ENCODE assay signal across 9 cellular contexts in genomic region chr9:137198748-137199276, GRCh38. TPM values are rescaled to one million over a fixed set of nuclear protein-coding genes. Genes with fewer than 3 reads are reported as not detected.
DNase-seq lines count a peak whose midpoint lies in the region; ATAC-seq, FAIRE-seq and TF ChIP-seq lines count a peak whose summit lies in the region.
"Had no signal": no experiment of that assay in that cellular context is flagged by ENCODE, and none has a peak within 500 bp of the region (broad histone marks: within the 10 kb centered on the region; RNA-seq: fewer than 3 reads in every experiment).

No MANE protein-coding gene starts in this region.

- H3K27me3 Mint-ChIP-seq in Caco-2 (ENCODE audit: insufficient read depth, unreplicated experiment) (no peaks in the 10 kb centered on the region), endothelial cell (ENCODE audit: unreplicated experiment) (peaks cover 9% of the 10 kb centered on the region)

- peaks cover 40% of the 10 kb centered on the region for H3K79me2 ChIP-seq in PC-3 (ENCODE audit: low read length)

- H3K4me3 ChIP-seq in Caco-2 (ENCODE audit: low read depth, low read length), result peak overlapping the region; percentile 49
- peak overlapping the region; percentile 68 for H3K4me3 ChIP-seq in PC-3 (ENCODE audit: low read length)
- peak overlapping the region; percentile 48 to 80 (median 60) for H3K4me3 ChIP-seq in pancreas
- H3K4me3 ChIP-seq in lower leg skin (ENCODE audit: low read depth, poor library complexity, severe bottlenecking), result no peak overlapping the region

- no peak overlapping the region for H3K9ac ChIP-seq in PC-3 (ENCODE audit: low read length)

- H3K36me3 ChIP-seq in Caco-2 (ENCODE audit: control insufficient read depth, insufficient read depth, low read length), result no peaks in the 10 kb centered on the region
- no peaks in the 10 kb centered on the region for H3K36me3 ChIP-seq in PC-3 (ENCODE audit: low read depth, low read length)
- H3K36me3 ChIP-seq in pancreas, result no peaks in the 10 kb centered on the region

- WGBS in pancreas, 2 donors, result 17 to 22% methylated on average over 15 of the region's 15 CpGs
- WGBS in lower leg skin, 2 donors, result 85 to 86% methylated on average over 10 to 11 of the region's 15 CpGs

- H3K9me2 ChIP-seq in PC-3 (replicated peaks; ENCODE audit: low read length), result no peaks in the 10 kb centered on the region

- no peaks in the 10 kb centered on the region for H3K27me3 ChIP-seq in Caco-2 (replicated peaks; ENCODE audit: control insufficient read depth, insufficient read depth, low read length)
- H3K27me3 ChIP-seq in PC-3 (ENCODE audit: low read length), result no peaks in the 10 kb centered on the region
- no peaks in the 10 kb centered on the region for H3K27me3 ChIP-seq in pancreas

- ATAC-seq in PC-3, result no peak
- ATAC-seq in pancreas, result peak; percentile 2 to 29 (median 11)

- H3F3A ChIP-seq in PC-3 (ENCODE audit: low read length, unreplicated experiment), result no peaks in the 10 kb centered on the region

- peaks cover 20% of the 10 kb centered on the region for H3K36me3 Mint-ChIP-seq in Caco-2 (ENCODE audit: insufficient read depth, unreplicated experiment)
- no peaks in the 10 kb centered on the region for H3K36me3 Mint-ChIP-seq in endothelial cell (ENCODE audit: low read depth, unreplicated experiment)

- H3K4me2 ChIP-seq in PC-3 (ENCODE audit: low read length), result peak overlapping the region; percentile 89

- H3K9me3 Mint-ChIP-seq in Caco-2 (ENCODE audit: unreplicated experiment), result no peaks in the 10 kb centered on the region
- H3K9me3 Mint-ChIP-seq in endothelial cell (ENCODE audit: unreplicated experiment), result no peaks in the 10 kb centered on the region

- no peak overlapping the region for H2AFZ ChIP-seq in PC-3 (ENCODE audit: low read length)

- H3K9me3 ChIP-seq in Caco-2, result no peaks in the 10 kb centered on the region
- no peaks in the 10 kb centered on the region for H3K9me3 ChIP-seq in PC-3 (ENCODE audit: low read length)
- H3K9me3 ChIP-seq in pancreas, result no peaks in the 10 kb centered on the region

- H3K27ac Mint-ChIP-seq in Caco-2 (ENCODE audit: unreplicated experiment), result peak overlapping the region; percentile 39
- H3K27ac Mint-ChIP-seq in endothelial cell (ENCODE audit: unreplicated experiment), result no peak overlapping the region

- H3K4me3 Mint-ChIP-seq in Caco-2 (ENCODE audit: unreplicated experiment), result peak overlapping the region; percentile 76
- H3K4me3 Mint-ChIP-seq in endothelial cell (ENCODE audit: unreplicated experiment), result peak overlapping the region; percentile 4

- TF ChIP-seq POLR2A in lower leg skin (IDR thresholded peaks at IDR 0.05), result no peak

- H4K20me1 ChIP-seq in PC-3 (ENCODE audit: low read length), result peaks cover 14% of the 10 kb centered on the region; the same call in 1 of the 2 replicates

- CTCF ChIA-PET in Caco-2 (lab: Charles Lee), result interaction anchor here (0.6 to 2.0 kb wide), 4 partner anchors 10 to 67 kb away, joined by 3 to 12 read pairs (median 4); partner anchors contain the start of genes ANAPC2 and SSNA1
- CTCF ChIA-PET in PC-3 (lab: Charles Lee), result interaction anchor here (0.9 kb wide), 1 partner anchor 10 kb away, joined by 3 read pairs; no protein-coding TSS in a partner anchor

- intact Hi-C loops in Caco-2 (cut with micrococcal nuclease; ENCODE audit: unreplicated experiment), result no loop called here
- intact Hi-C loops in PC-3 (cut with micrococcal nuclease), result no loop called here
- intact Hi-C loops in pancreas (cut with DNase I), result no loop called here
- intact Hi-C loops in lower leg skin (cut with DNase I; ENCODE audit: low total_unique reads), result no loop called here

- no peak for FAIRE-seq in pancreas (lab: Jason Lieb, UNC)

- peaks cover 32% of the 10 kb centered on the region for H3K4me1 ChIP-seq in Caco-2
- peaks cover 45% of the 10 kb centered on the region for H3K4me1 ChIP-seq in PC-3 (ENCODE audit: insufficient read depth, low read length)
- peaks cover 14 to 36% (median 22%) of the 10 kb centered on the region in 3 donors for H3K4me1 ChIP-seq in pancreas

- peaks cover 8% of the 10 kb centered on the region for H3K4me1 Mint-ChIP-seq in Caco-2 (ENCODE audit: low read depth, unreplicated experiment)
- H3K4me1 Mint-ChIP-seq in endothelial cell (ENCODE audit: unreplicated experiment), result no peaks in the 10 kb centered on the region

- POLR2A ChIA-PET in Caco-2 (lab: Charles Lee), result interaction anchor here (0.5 to 1.4 kb wide), 3 partner anchors 10 to 42 kb away, joined by 3 to 5 read pairs (median 4); no protein-coding TSS in a partner anchor
- POLR2A ChIA-PET in PC-3 (lab: Charles Lee; ENCODE audit: unreplicated experiment), result interaction anchor here (0.6 kb wide), 1 partner anchor 10 kb away, joined by 3 read pairs; no protein-coding TSS in a partner anchor

- BruUV-seq in Caco-2 (replicated peaks; lab: Mats Ljungman, UMichigan) (no TSS peak), PC-3 (replicated peaks; lab: Mats Ljungman, UMichigan) (no TSS peak)

- H3K27ac ChIP-seq in PC-3 (ENCODE audit: low read length) (no peak overlapping the region), pancreas (peak overlapping the region; percentile 78 to 90 (median 83))

- DNase-seq in Caco-2 (no peak), PC-3 (no peak), endothelial cell (ENCODE audit: low spot score) (no peak), pancreas (peak in 4 of 6 donors; percentile 77 to 85 (median 81)), kidney glomerular epithelial cell (lab: John Stamatoyannopoulos, UW) (no peak), occipital lobe (lab: John Stamatoyannopoulos, UW) (no peak), lower leg skin (ENCODE audit: low spot score in 2 of 2) (no peak)
- DNase-seq in stimulated activated CD4-positive, alpha-beta T cell treated with anti-CD3 and anti-CD28 coated beads, Interleukin-1b, Interleukin-23, amount 100 ng/mL, for 48 hours, result no peak
- DNase-seq: T-helper 2 cell had no signal

- TF ChIP-seq CTCF in Caco-2 (IDR thresholded peaks at IDR 0.05; ENCODE audit: insufficient read depth in 1 of 2, low read depth in 1 of 2, low read length in 1 of 2, severe bottlenecking in 1 of 2, unreplicated experiment in 1 of 2) (no peak), PC-3 (conservative IDR thresholded peaks at IDR 0.05; ENCODE audit: low read depth, low read length) (no peak), endothelial cell (IDR thresholded peaks at IDR 0.05; ENCODE audit: unreplicated experiment) (no peak), pancreas (IDR thresholded peaks at IDR 0.05) (no peak), lower leg skin (IDR thresholded peaks at IDR 0.05) (no peak)

RNA-seq across cellular contexts. Expression of gene TPRN, which starts 1.7 kb away (rescaled TPM):
- total RNA-seq in Caco-2 (2022) (34.2 and 37.7 TPM in 2 replicates), PC-3 (2014; rRNA removed) (11.3 and 14.7 TPM in 2 replicates), endothelial cell (ENCODE audit: unreplicated experiment) (8.2 TPM), pancreas (100 to 1,000 TPM in 1 of 6 donors, 10 to 100 TPM in 5; 50.3 to 110 (median 74.8) TPM), occipital lobe (4.7 TPM), lower leg skin (10 to 100 TPM; 27.6 to 34.2 (median 29.1) TPM)
- polyA plus RNA-seq in pancreas, result 10 to 100 TPM; 48.7 to 66.5 TPM

RNA-seq across cellular contexts. Expression of gene TMEM203, which starts 6.6 kb away (rescaled TPM):
- total RNA-seq in Caco-2 (2022) (36.9 and 38.4 TPM in 2 replicates), PC-3 (2014; rRNA removed) (31.3 and 36.4 TPM in 2 replicates), endothelial cell (ENCODE audit: unreplicated experiment) (27.4 TPM), pancreas (10 to 100 TPM in 5 of 6 donors, 1 to 10 TPM in 1; 9.7 to 19.0 (median 13.1) TPM), occipital lobe (42.9 TPM), lower leg skin (10 to 100 TPM; 45.7 to 60.7 (median 49.4) TPM)
- polyA plus RNA-seq in pancreas, result 10 to 100 TPM; 16.9 to 22.8 TPM

RNA-seq across cellular contexts. Expression of gene NDOR1, which starts 6.7 kb away (rescaled TPM):
- total RNA-seq in Caco-2 (2022) (29.0 and 31.8 TPM in 2 replicates), PC-3 (2014; rRNA removed) (21.5 and 25.7 TPM in 2 replicates), endothelial cell (ENCODE audit: unreplicated experiment) (22.5 TPM), pancreas (10 to 100 TPM in 1 of 6 donors, 1 to 10 TPM in 5; 4.6 to 12.9 (median 6.5) TPM), occipital lobe (2.8 TPM), lower leg skin (10 to 100 TPM in 3 of 4 donors, 1 to 10 TPM in 1; 8.1 to 18.6 (median 11.6) TPM)
- polyA plus RNA-seq in pancreas, result 10 to 100 TPM in 1 of 2 donors, 1 to 10 TPM in 1; 9.7 to 25.4 TPM

RNA-seq across cellular contexts. Expression of gene SSNA1, which starts 10.3 kb away (rescaled TPM):
- total RNA-seq in Caco-2 (2022) (62.3 and 62.7 TPM in 2 replicates), PC-3 (2014; rRNA removed) (123 and 148 TPM in 2 replicates), endothelial cell (ENCODE audit: unreplicated experiment) (53.8 TPM), pancreas (10 to 100 TPM; 30.8 to 45.2 (median 38.3) TPM), occipital lobe (13.4 TPM), lower leg skin (100 to 1,000 TPM in 2 of 4 donors, 10 to 100 TPM in 2; 79.2 to 112 (median 93.1) TPM)
- 10 to 100 TPM; 67.4 to 81.0 TPM for polyA plus RNA-seq in pancreas

RNA-seq across cellular contexts. Expression of gene ANAPC2, which starts 10.5 kb away (rescaled TPM):
- total RNA-seq in Caco-2 (2022) (66.8 and 67.5 TPM in 2 replicates), PC-3 (2014; rRNA removed) (21.6 and 30.2 TPM in 2 replicates), endothelial cell (ENCODE audit: unreplicated experiment) (76.8 TPM), pancreas (10 to 100 TPM; 22.2 to 39.4 (median 31.5) TPM), occipital lobe (19.3 TPM), lower leg skin (10 to 100 TPM; 26.2 to 69.3 (median 30.5) TPM)
- polyA plus RNA-seq in pancreas, result 100 to 1,000 TPM in 1 of 2 donors, 10 to 100 TPM in 1; 99.9 to 122 TPM

Comparison
In these comparisons a context has a peak if more than half of its experiments do, and no peak if none do; other contexts are left out.
1. DNase-seq: peak in pancreas (4 of 6); none in Caco-2 (0 of 2), PC-3 (single experiment), endothelial cell (single experiment), kidney glomerular epithelial cell (single experiment), occipital lobe (single experiment), lower leg skin (0 of 2) and stimulated activated CD4-positive, alpha-beta T cell treated with anti-CD3 and anti-CD28 coated beads, Interleukin-1b, Interleukin-23, amount 100 ng/mL, for 48 hours (single experiment).